ENCODE assay signal across 25 cellular contexts in genomic region chr9:123113185-123113584, GRCh38.
DNase-seq lines count a peak whose midpoint lies in the region; ATAC-seq and TF ChIP-seq lines count a peak whose summit lies in the region.
"Had no signal": no experiment of that assay in that cellular context is flagged by ENCODE, and none has a peak within 500 bp of the region (broad histone marks: within the 10 kb centered on the region; RNA-seq: fewer than 3 reads in every experiment).

No MANE protein-coding gene starts in this region.

- POLR2A ChIA-PET in CD4-positive, alpha-beta T cell (lab: Charles Lee): no interaction called here

- H3K36me3 ChIP-seq in GM23338 (ENCODE audit: insufficient read depth): 0 out of 2 replicates have a peak, but pooled peaks cover 5% of the 10 kb centered on the region
- no peaks in the 10 kb centered on the region for H3K36me3 ChIP-seq in neural progenitor cell
- H3K36me3 ChIP-seq: gastrocnemius medialis, uterus had no signal

- H3K9me2 ChIP-seq in GM23338 (ENCODE audit: insufficient read depth): no peaks in the 10 kb centered on the region

- H3K4me3 Mint-ChIP-seq in CD4-positive, alpha-beta T cell: no peak overlapping the region
- no peak overlapping the region for H3K4me3 Mint-ChIP-seq in GM23338
- H3K4me3 Mint-ChIP-seq in neural progenitor cell: no peak overlapping the region
- H3K4me3 Mint-ChIP-seq: activated CD8-positive, alpha-beta memory T cell treated with anti-CD3 and anti-CD28 coated beads, Interleukin-2, amount 10 ng/mL, durations not matched to agents 7 days and 5 days; activated naive CD4-positive, alpha-beta T cell treated with anti-CD3 and anti-CD28 coated beads, Interleukin-2, amount 10 ng/mL, durations not matched to agents 7 days and 5 days; immature natural killer cell had no signal

- H2AFZ ChIP-seq in GM23338 (no peak overlapping the region), neural progenitor cell (replicated peaks) (no peak overlapping the region)

- no peak for TF ChIP-seq CTCF in CD4-positive, alpha-beta T cell (IDR thresholded peaks at IDR 0.05)
- no peak for TF ChIP-seq CTCF in GM23338 (conservative IDR thresholded peaks at IDR 0.05; ENCODE audit: low read depth in 2 of 2)
- TF ChIP-seq CTCF in dorsolateral prefrontal cortex (IDR thresholded peaks at IDR 0.05 in 54 of 56, conservative IDR thresholded peaks at IDR 0.05 in 2 of 56; ENCODE audit: low read depth in 1 of 56, partially characterized antibody in 56 of 56): no peak
- TF ChIP-seq CTCF in neural progenitor cell (IDR thresholded peaks at IDR 0.05): no peak

- H3K79me2 ChIP-seq in GM23338 (replicated peaks; ENCODE audit: insufficient read depth): no peaks in the 10 kb centered on the region
- H3K79me2 ChIP-seq in neural progenitor cell (ENCODE audit: low read depth): no peaks in the 10 kb centered on the region

- no peaks in the 10 kb centered on the region for H3K9me3 ChIP-seq in CD4-positive, alpha-beta T cell (ENCODE audit: control insufficient read depth, low read length)
- no peaks in the 10 kb centered on the region for H3K9me3 ChIP-seq in neural progenitor cell (ENCODE audit: low read depth)
- H3K9me3 ChIP-seq: ascending aorta, gastrocnemius medialis, suprapubic skin, uterus had no signal

- H3K27me3 Mint-ChIP-seq in CD4-positive, alpha-beta T cell: no peaks in the 10 kb centered on the region
- H3K27me3 Mint-ChIP-seq in GM23338 (ENCODE audit: insufficient read depth, low read depth, poor library complexity): peaks cover 19% of the 10 kb centered on the region
- H3K27me3 Mint-ChIP-seq in neural progenitor cell (ENCODE audit: insufficient read depth, low read depth): peaks cover 2% of the 10 kb centered on the region
- H3K27me3 Mint-ChIP-seq: activated CD8-positive, alpha-beta memory T cell treated with anti-CD3 and anti-CD28 coated beads, Interleukin-2, amount 10 ng/mL, durations not matched to agents 7 days and 5 days; activated naive CD4-positive, alpha-beta T cell treated with anti-CD3 and anti-CD28 coated beads, Interleukin-2, amount 10 ng/mL, durations not matched to agents 7 days and 5 days had no signal

- no peak for ATAC-seq in CD4-positive, alpha-beta T cell (ENCODE audit: poor library complexity)
- no peak for ATAC-seq in GM23338
- ATAC-seq: activated CD8-positive, alpha-beta memory T cell treated with anti-CD3 and anti-CD28 coated beads, Interleukin-2, amount 10 ng/mL, durations not matched to agents 7 days and 5 days; gastrocnemius medialis; left lobe of liver had no signal

- peaks cover 9% of the 10 kb centered on the region; the same call in 1 of the 2 replicates for H3F3A ChIP-seq in GM23338 (replicated peaks; ENCODE audit: low read depth)
- H3F3A ChIP-seq in neural progenitor cell (ENCODE audit: low read depth): no peaks in the 10 kb centered on the region

- H3K36me3 Mint-ChIP-seq in CD4-positive, alpha-beta T cell (ENCODE audit: low read depth): peaks cover 19% of the 10 kb centered on the region
- peaks cover 36% of the 10 kb centered on the region for H3K36me3 Mint-ChIP-seq in GM23338 (ENCODE audit: low read depth)
- peaks cover 15% of the 10 kb centered on the region for H3K36me3 Mint-ChIP-seq in neural progenitor cell
- H3K36me3 Mint-ChIP-seq: activated CD8-positive, alpha-beta memory T cell treated with anti-CD3 and anti-CD28 coated beads, Interleukin-2, amount 10 ng/mL, durations not matched to agents 7 days and 5 days had no signal

- CTCF ChIA-PET in CD4-positive, alpha-beta T cell (lab: Charles Lee): no interaction called here

- H3K27me3 ChIP-seq in CD4-positive, alpha-beta T cell (ENCODE audit: control insufficient read depth, insufficient read depth, low read length): no peaks in the 10 kb centered on the region
- H3K27me3 ChIP-seq in GM23338 (ENCODE audit: insufficient read depth) (no peaks in the 10 kb centered on the region), dorsolateral prefrontal cortex (no peaks in the 10 kb centered on the region), neural progenitor cell (no peaks in the 10 kb centered on the region)
- H3K27me3 ChIP-seq: ascending aorta, gastrocnemius medialis, suprapubic skin, uterus had no signal

- peak overlapping the region; percentile 79 for H3K27ac Mint-ChIP-seq in CD4-positive, alpha-beta T cell
- H3K27ac Mint-ChIP-seq in GM23338 (peak overlapping the region; percentile 16; the same call in 1 of the 2 replicates), neural progenitor cell (peak overlapping the region; percentile 59)
- H3K27ac Mint-ChIP-seq: activated CD8-positive, alpha-beta memory T cell treated with anti-CD3 and anti-CD28 coated beads, Interleukin-2, amount 10 ng/mL, durations not matched to agents 7 days and 5 days; activated naive CD4-positive, alpha-beta T cell treated with anti-CD3 and anti-CD28 coated beads, Interleukin-2, amount 10 ng/mL, durations not matched to agents 7 days and 5 days; immature natural killer cell had no signal

- no peak overlapping the region for H3K4me2 ChIP-seq in GM23338
- no peak overlapping the region for H3K4me2 ChIP-seq in neural progenitor cell

- H3K4me1 Mint-ChIP-seq in CD4-positive, alpha-beta T cell (ENCODE audit: low read depth): peaks cover 28% of the 10 kb centered on the region
- H3K4me1 Mint-ChIP-seq in GM23338 (peaks cover 26% of the 10 kb centered on the region), neural progenitor cell (peaks cover 3% of the 10 kb centered on the region)

- H3K4me3 ChIP-seq in GM23338: no peak overlapping the region
- H3K4me3 ChIP-seq in dorsolateral prefrontal cortex: no peak overlapping the region
- no peak overlapping the region for H3K4me3 ChIP-seq in neural progenitor cell
- H3K4me3 ChIP-seq: ascending aorta, gastrocnemius medialis, suprapubic skin, uterus had no signal

- no peak overlapping the region for H3K27ac ChIP-seq in CD4-positive, alpha-beta T cell (ENCODE audit: low read depth, low read length)
- H3K27ac ChIP-seq in GM23338 (ENCODE audit: low read depth) (peak overlapping the region; percentile 69; the same call in 1 of the 2 replicates), dorsolateral prefrontal cortex (peak overlapping the region in 31 of 59 donors; percentile 9 to 83 (median 44)), neural progenitor cell (no peak overlapping the region)
- H3K27ac ChIP-seq: ascending aorta, gastrocnemius medialis, suprapubic skin, uterus had no signal

- no peak overlapping the region for H3K9ac ChIP-seq in neural progenitor cell

- H4K20me1 ChIP-seq in GM23338 (replicated peaks; ENCODE audit: insufficient read depth): peaks cover 8% of the 10 kb centered on the region
- peaks cover 14% of the 10 kb centered on the region for H4K20me1 ChIP-seq in neural progenitor cell (ENCODE audit: low read depth)

- intact Hi-C loops in CD4-positive, alpha-beta T cell (cut with DNase I, micrococcal nuclease): no loop called here
- intact Hi-C loops in dorsolateral prefrontal cortex (cut with DNase I): no loop called here

- DNase-seq in CD4-positive, alpha-beta T cell: no peak
- DNase-seq in GM23338 (ENCODE audit: low spot score): no peak
- no peak for DNase-seq in dorsolateral prefrontal cortex
- DNase-seq in neural progenitor cell (ENCODE audit: low spot score): no peak
- DNase-seq in NCI-H128 (lab: John Stamatoyannopoulos, UW; ENCODE audit: unreplicated experiment): no peak
- DNase-seq in RKO (ENCODE audit: low spot score): no peak
- DNase-seq in pons (ENCODE audit: low spot score): no peak
- DNase-seq: activated CD4-positive, CD25-positive, alpha-beta regulatory T cell; activated CD8-positive, alpha-beta memory T cell treated with anti-CD3 and anti-CD28 coated beads, Interleukin-2, amount 10 ng/mL, durations not matched to agents 7 days and 5 days; activated naive CD4-positive, alpha-beta T cell treated with anti-CD3 and anti-CD28 coated beads, Interleukin-2, amount 10 ng/mL, durations not matched to agents 7 days and 5 days; central memory CD4-positive, alpha-beta T cell; gastrocnemius medialis; hypothalamus; immature natural killer cell; mesendoderm; NCI-H1092; NCI-H1930; NCI-H524 treated with DMSO at 0.1 percent for 48 hours; NK-92 treated with Interleukin-12 subunit alpha and Interleukin-12 subunit beta, amount 100 ng/mL, for 24 hours; retina; SHP77; uterus had no signal

- H3K9me3 Mint-ChIP-seq in CD4-positive, alpha-beta T cell: no peaks in the 10 kb centered on the region
- H3K9me3 Mint-ChIP-seq in GM23338 (no peaks in the 10 kb centered on the region; the same call in 1 of the 3 replicates), neural progenitor cell (no peaks in the 10 kb centered on the region)
- H3K9me3 Mint-ChIP-seq: activated naive CD4-positive, alpha-beta T cell treated with anti-CD3 and anti-CD28 coated beads, Interleukin-2, amount 10 ng/mL, durations not matched to agents 7 days and 5 days; immature natural killer cell had no signal

- H3K4me1 ChIP-seq in GM23338 (ENCODE audit: insufficient read depth) (peaks cover 11% of the 10 kb centered on the region), neural progenitor cell (peaks cover 8% of the 10 kb centered on the region)
- H3K4me1 ChIP-seq: uterus had no signal

TF ChIP-seq in GM23338, 12 proteins besides CTCF, POLR2A, EP300 and RAD21 (continues in another document):
- TF ChIP-seq JUNB (IDR thresholded peaks at IDR 0.05; ENCODE audit: unreplicated experiment) (no peak), NANOG (IDR thresholded peaks at IDR 0.05; ENCODE audit: borderline replicate concordance) (no peak), POLR2AphosphoS5 (IDR thresholded peaks at IDR 0.05; ENCODE audit: low read depth) (no peak), ZNF331 (CRISPR knock-in tag; IDR thresholded peaks at IDR 0.05; ENCODE audit: low read depth) (no peak), EZH2 (IDR thresholded peaks at IDR 0.05; ENCODE audit: low read depth, unreplicated experiment) (no peak), CREB1 (CRISPR knock-in tag; IDR thresholded peaks at IDR 0.05; ENCODE audit: low read depth) (no peak), STAT1 (IDR thresholded peaks at IDR 0.05; ENCODE audit: unreplicated experiment) (no peak)

Comparison
In these comparisons a context has a peak if more than half of its experiments do, and no peak if none do; other contexts are left out.
1. H3K27ac ChIP-seq: peak in GM23338 (single experiment) and dorsolateral prefrontal cortex (31 of 59); none in CD4-positive, alpha-beta T cell (single experiment) and neural progenitor cell (single experiment).
2. H3K27ac Mint-ChIP-seq: peak in every context shown above with its lines; median percentile 79 in CD4-positive, alpha-beta T cell; 59 in neural progenitor cell; 16 in GM23338.